In the genomic region with DNA sequence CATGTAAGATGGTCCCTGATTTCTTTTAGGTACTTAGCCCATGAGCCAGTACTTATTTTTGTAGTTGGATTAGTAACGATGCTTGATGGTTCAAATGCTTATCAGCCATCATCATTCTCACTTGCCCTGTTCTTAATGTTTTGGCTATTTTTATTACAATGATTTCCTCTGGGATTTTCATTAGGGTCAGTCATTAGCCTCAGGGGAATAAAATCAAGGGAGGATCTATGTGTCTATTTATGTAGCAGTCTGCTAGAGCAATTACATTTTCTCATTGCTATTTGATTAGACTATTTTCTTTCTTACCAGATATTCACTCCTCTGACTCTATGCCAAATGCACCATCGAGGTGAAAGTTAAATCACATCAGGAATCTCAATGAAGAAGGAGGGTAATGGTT, we compare ENCODE assay signal across 2 cellular contexts.
TF ChIP-seq lines count a peak whose summit lies in the region.

No MANE protein-coding gene starts in this region.

TF ChIP-seq in SK-N-SH, 30 proteins besides CTCF, POLR2A, EP300 and RAD21 (continued from another document):
- TF ChIP-seq, protein P1, sequence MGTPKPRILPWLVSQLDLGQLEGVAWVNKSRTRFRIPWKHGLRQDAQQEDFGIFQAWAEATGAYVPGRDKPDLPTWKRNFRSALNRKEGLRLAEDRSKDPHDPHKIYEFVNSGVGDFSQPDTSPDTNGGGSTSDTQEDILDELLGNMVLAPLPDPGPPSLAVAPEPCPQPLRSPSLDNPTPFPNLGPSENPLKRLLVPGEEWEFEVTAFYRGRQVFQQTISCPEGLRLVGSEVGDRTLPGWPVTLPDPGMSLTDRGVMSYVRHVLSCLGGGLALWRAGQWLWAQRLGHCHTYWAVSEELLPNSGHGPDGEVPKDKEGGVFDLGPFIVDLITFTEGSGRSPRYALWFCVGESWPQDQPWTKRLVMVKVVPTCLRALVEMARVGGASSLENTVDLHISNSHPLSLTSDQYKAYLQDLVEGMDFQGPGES (IDR thresholded peaks at IDR 0.05; ENCODE audit: low read depth, low read length) = no peak
- TF ChIP-seq TAF1 (IDR thresholded peaks at IDR 0.05; ENCODE audit: borderline replicate concordance, low read depth, low read length) (no peak), JUND (IDR thresholded peaks at IDR 0.05) (no peak)

TF ChIP-seq in SK-N-SH treated with all-trans-retinoic acid at 6 μM for 48 hours, 23 proteins besides CTCF, POLR2A, EP300 and RAD21 (continued from another document):
- TF ChIP-seq, protein P2, sequence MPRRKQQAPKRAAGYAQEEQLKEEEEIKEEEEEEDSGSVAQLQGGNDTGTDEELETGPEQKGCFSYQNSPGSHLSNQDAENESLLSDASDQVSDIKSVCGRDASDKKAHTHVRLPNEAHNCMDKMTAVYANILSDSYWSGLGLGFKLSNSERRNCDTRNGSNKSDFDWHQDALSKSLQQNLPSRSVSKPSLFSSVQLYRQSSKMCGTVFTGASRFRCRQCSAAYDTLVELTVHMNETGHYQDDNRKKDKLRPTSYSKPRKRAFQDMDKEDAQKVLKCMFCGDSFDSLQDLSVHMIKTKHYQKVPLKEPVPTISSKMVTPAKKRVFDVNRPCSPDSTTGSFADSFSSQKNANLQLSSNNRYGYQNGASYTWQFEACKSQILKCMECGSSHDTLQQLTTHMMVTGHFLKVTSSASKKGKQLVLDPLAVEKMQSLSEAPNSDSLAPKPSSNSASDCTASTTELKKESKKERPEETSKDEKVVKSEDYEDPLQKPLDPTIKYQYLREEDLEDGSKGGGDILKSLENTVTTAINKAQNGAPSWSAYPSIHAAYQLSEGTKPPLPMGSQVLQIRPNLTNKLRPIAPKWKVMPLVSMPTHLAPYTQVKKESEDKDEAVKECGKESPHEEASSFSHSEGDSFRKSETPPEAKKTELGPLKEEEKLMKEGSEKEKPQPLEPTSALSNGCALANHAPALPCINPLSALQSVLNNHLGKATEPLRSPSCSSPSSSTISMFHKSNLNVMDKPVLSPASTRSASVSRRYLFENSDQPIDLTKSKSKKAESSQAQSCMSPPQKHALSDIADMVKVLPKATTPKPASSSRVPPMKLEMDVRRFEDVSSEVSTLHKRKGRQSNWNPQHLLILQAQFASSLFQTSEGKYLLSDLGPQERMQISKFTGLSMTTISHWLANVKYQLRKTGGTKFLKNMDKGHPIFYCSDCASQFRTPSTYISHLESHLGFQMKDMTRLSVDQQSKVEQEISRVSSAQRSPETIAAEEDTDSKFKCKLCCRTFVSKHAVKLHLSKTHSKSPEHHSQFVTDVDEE (CRISPR knock-in tag; IDR thresholded peaks at IDR 0.05) = no peak
- TF ChIP-seq ZC3H10 (CRISPR knock-in tag; IDR thresholded peaks at IDR 0.05) = no peak
- TF ChIP-seq ZNF70 (CRISPR knock-in tag; IDR thresholded peaks at IDR 0.05) = no peak
- TF ChIP-seq ISL1 (CRISPR knock-in tag; IDR thresholded peaks at IDR 0.05) = no peak
- no peak for TF ChIP-seq ZNF565 (CRISPR knock-in tag; conservative IDR thresholded peaks at IDR 0.05; ENCODE audit: low read depth)
- no peak for TF ChIP-seq PPARA (CRISPR knock-in tag; IDR thresholded peaks at IDR 0.05; ENCODE audit: borderline replicate concordance)
- TF ChIP-seq TOX (CRISPR knock-in tag; IDR thresholded peaks at IDR 0.05; ENCODE audit: borderline replicate concordance) = no peak
- no peak for TF ChIP-seq POU6F1 (CRISPR knock-in tag; IDR thresholded peaks at IDR 0.05; ENCODE audit: borderline replicate concordance, low read depth)
- no peak for TF ChIP-seq OSR1 (CRISPR knock-in tag; IDR thresholded peaks at IDR 0.05)
- TF ChIP-seq GLIS3 (CRISPR knock-in tag; IDR thresholded peaks at IDR 0.05) = no peak
- no peak for TF ChIP-seq ZNF8 (CRISPR knock-in tag; IDR thresholded peaks at IDR 0.05)
- no peak for TF ChIP-seq SNAI2 (CRISPR knock-in tag; IDR thresholded peaks at IDR 0.05)
- TF ChIP-seq, protein P3, sequence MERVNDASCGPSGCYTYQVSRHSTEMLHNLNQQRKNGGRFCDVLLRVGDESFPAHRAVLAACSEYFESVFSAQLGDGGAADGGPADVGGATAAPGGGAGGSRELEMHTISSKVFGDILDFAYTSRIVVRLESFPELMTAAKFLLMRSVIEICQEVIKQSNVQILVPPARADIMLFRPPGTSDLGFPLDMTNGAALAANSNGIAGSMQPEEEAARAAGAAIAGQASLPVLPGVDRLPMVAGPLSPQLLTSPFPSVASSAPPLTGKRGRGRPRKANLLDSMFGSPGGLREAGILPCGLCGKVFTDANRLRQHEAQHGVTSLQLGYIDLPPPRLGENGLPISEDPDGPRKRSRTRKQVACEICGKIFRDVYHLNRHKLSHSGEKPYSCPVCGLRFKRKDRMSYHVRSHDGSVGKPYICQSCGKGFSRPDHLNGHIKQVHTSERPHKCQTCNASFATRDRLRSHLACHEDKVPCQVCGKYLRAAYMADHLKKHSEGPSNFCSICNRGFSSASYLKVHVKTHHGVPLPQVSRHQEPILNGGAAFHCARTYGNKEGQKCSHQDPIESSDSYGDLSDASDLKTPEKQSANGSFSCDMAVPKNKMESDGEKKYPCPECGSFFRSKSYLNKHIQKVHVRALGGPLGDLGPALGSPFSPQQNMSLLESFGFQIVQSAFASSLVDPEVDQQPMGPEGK (CRISPR knock-in tag; IDR thresholded peaks at IDR 0.05; ENCODE audit: borderline replicate concordance) = no peak
- no peak for TF ChIP-seq ARNTL (CRISPR knock-in tag; IDR thresholded peaks at IDR 0.05; ENCODE audit: borderline replicate concordance, low read depth)
TF ChIP-seq in SK-N-SH treated with all-trans-retinoic acid at 6 μM for 48 hours: peak in this region for 0.
